8 cellular contexts compared by ENCODE assay signal in genomic region chrX:72276478-72276953, GRCh38. TPM values are rescaled to one million over a fixed set of nuclear protein-coding genes. Genes with fewer than 3 reads are reported as not detected.
A peak's percentile ranks its signal among the peaks of the same experiment; 100 is the strongest.
DNase-seq lines count a peak whose midpoint lies in the region; ATAC-seq and TF ChIP-seq lines count a peak whose summit lies in the region.

No MANE protein-coding gene starts in this region.

- H3K79me2 ChIP-seq in DOHH2 (ENCODE audit: control insufficient read depth, low read length) = peaks cover 35% of the 10 kb centered on the region

- DNase-seq in lung (ENCODE audit: low spot score) (no peak), mucosa of gallbladder (ENCODE audit: low spot score) (no peak), NCI-H1436 treated with DMSO at 0.1 percent for 48 hours (lab: John Stamatoyannopoulos, UW) (no peak), sciatic nerve (ENCODE audit: low spot score) (no peak), posterior vena cava (ENCODE audit: low spot score) (no peak)

- intact Hi-C loops in sciatic nerve (cut with DNase I) = no loop called here
- intact Hi-C loops in posterior vena cava (cut with DNase I) = no loop called here

- peak overlapping the region; percentile 79 for H3K4me2 ChIP-seq in DOHH2 (ENCODE audit: low read length)

- H3K4me1 ChIP-seq in DOHH2 (ENCODE audit: control insufficient read depth, low read length) (peaks cover 18% of the 10 kb centered on the region), lung (ENCODE audit: control insufficient read depth in 2 of 2, insufficient read depth in 2 of 2, low read length in 2 of 2) (peaks cover 4 to 7% of the 10 kb centered on the region in 2 donors)

- peaks cover 3% of the 10 kb centered on the region for H4K20me1 ChIP-seq in DOHH2 (ENCODE audit: control insufficient read depth, insufficient read depth, low read depth, low read length)

- TF ChIP-seq CTCF in DOHH2 (IDR thresholded peaks at IDR 0.05; ENCODE audit: low read depth, low read length, poor library complexity, severe bottlenecking) (no peak), lung (IDR thresholded peaks at IDR 0.05; ENCODE audit: control extremely low read depth, extremely low read depth) (no peak)

- H3K36me3 ChIP-seq in DOHH2 (ENCODE audit: control insufficient read depth, low read length) = peaks cover 54% of the 10 kb centered on the region
- H3K36me3 ChIP-seq in lung (ENCODE audit: control insufficient read depth in 2 of 2, insufficient read depth in 2 of 2, low read length in 2 of 2) = peaks cover 27 to 32% of the 10 kb centered on the region in 2 donors

- H3K27me3 ChIP-seq in DOHH2 (ENCODE audit: control insufficient read depth, low read length) (no peaks in the 10 kb centered on the region; the same call in 1 of the 2 replicates), lung (ENCODE audit: control insufficient read depth, insufficient read depth) (no peaks in the 10 kb centered on the region)

- peaks cover 45% of the 10 kb centered on the region for H3F3A ChIP-seq in DOHH2 (ENCODE audit: control insufficient read depth, insufficient read depth)

- H3K9me3 ChIP-seq in DOHH2 (ENCODE audit: control insufficient read depth, insufficient read depth, low read length) = no peaks in the 10 kb centered on the region
- H3K9me3 ChIP-seq in lung (ENCODE audit: control insufficient read depth in 2 of 2, insufficient read depth in 1 of 2, low read length in 1 of 2) = peaks cover 0 to 1% of the 10 kb centered on the region in 2 donors

- H3K4me3 ChIP-seq in DOHH2 (ENCODE audit: low read length) = peak overlapping the region; percentile 76
- peak overlapping the region; percentile 99 for H3K4me3 ChIP-seq in lung

- no peaks in the 10 kb centered on the region for H3K9me2 ChIP-seq in DOHH2 (replicated peaks; ENCODE audit: control insufficient read depth, low read length)

- WGBS in lung, 2 donors = 1% methylated on average over 9 to 18 of the region's 18 CpGs

- H3K27ac ChIP-seq in DOHH2 (ENCODE audit: low read depth, low read length) (peak overlapping the region; percentile 62), angular gyrus (ENCODE audit: low read depth, low read length) (peak overlapping the region; percentile 48), lung (ENCODE audit: low read depth in 1 of 2, low read length in 1 of 2) (peak overlapping the region; percentile 74 to 95)

- ATAC-seq in HG02763 (IDR thresholded peaks at IDR 0.05; ENCODE audit: unreplicated experiment) (peak; percentile 20), lung (ENCODE audit: insufficient read depth, low FRiP score) (no peak), sciatic nerve (no peak)

RNA-seq across cellular contexts. Expression of gene RPS4X, which starts 0.5 kb away (rescaled TPM):
- 1,000 to 10,000 TPM in 1 of 2 donors, 100 to 1,000 TPM in 1; 748 to 1,047 TPM for total RNA-seq in lung
- 1,000 to 10,000 TPM in 1 of 2 donors, 100 to 1,000 TPM in 1; 753 to 1,713 TPM for polyA plus RNA-seq in lung
- total RNA-seq in mucosa of gallbladder = 860 TPM
- 830 TPM for total RNA-seq in sciatic nerve
- 100 to 1,000 TPM; 739 to 780 TPM for total RNA-seq in posterior vena cava

RNA-seq across cellular contexts. Expression of gene CITED1, which starts 29.2 kb away (rescaled TPM):
- total RNA-seq in lung (1 to 10 TPM in 1 of 2 donors, not detected in 1; 1.8 TPM), mucosa of gallbladder (not detected), sciatic nerve (1.9 TPM), posterior vena cava (not detected)
- polyA plus RNA-seq in lung = under 1 TPM; 0.34 to 0.47 TPM

RNA-seq across cellular contexts. Expression of gene ERCC6L, which starts 37.7 kb away (rescaled TPM):
- total RNA-seq in lung = under 1 TPM; 0.31 to 0.71 TPM
- polyA plus RNA-seq in lung = under 1 TPM; 0.16 to 0.30 TPM
- total RNA-seq in mucosa of gallbladder = 0.23 TPM
- total RNA-seq in sciatic nerve = 0.09 TPM
- under 1 TPM; 0.05 to 0.14 TPM for total RNA-seq in posterior vena cava
